ENCODE assay signal across 22 cellular contexts in genomic region chr22:43980579-43980978, GRCh38.
"Had no signal": no experiment of that assay in that cellular context is flagged by ENCODE, and none has a peak within 500 bp of the region (broad histone marks: within the 10 kb centered on the region; RNA-seq: fewer than 3 reads in every experiment).

No MANE protein-coding gene starts in this region.

- DNase-seq: IMR-90, Karpas-422, KG1, MG63, NCI-H1092, NCI-H1436, NCI-H187, NCI-H2029, NCI-H2081 treated with DMSO at 0.1 percent for 48 hours, NCI-H2171, NCI-H226, NCI-H446, NCI-H510A, NCI-H524 treated with DMSO at 0.1 percent for 48 hours, NCI-H69, NCI-H774, Right ventricle myocardium superior, RPMI8226, SIG-M5 had no signal

- H3K9me3 ChIP-seq: MG63, SJSA1 had no signal

- ATAC-seq: HepG2 had no signal

- H3K4me3 ChIP-seq: MG63, SJSA1, SK-N-MC had no signal

- H3K27ac ChIP-seq: SJSA1, SK-N-MC had no signal

- H3K27me3 ChIP-seq: MG63, SJSA1 had no signal
